Comparison of ENCODE assay signal across 8 cellular contexts in genomic region chr1:226060976-226061792, GRCh38. TPM values are rescaled to one million over a fixed set of nuclear protein-coding genes. Genes with fewer than 3 reads are reported as not detected.
DNase-seq lines count a peak whose midpoint lies in the region; ATAC-seq and TF ChIP-seq lines count a peak whose summit lies in the region.

No MANE protein-coding gene starts in this region.

- peak overlapping the region; percentile 53 for H3K4me2 ChIP-seq in KMS-11

- TF ChIP-seq CTCF in CD8-positive, alpha-beta T cell (IDR thresholded peaks at IDR 0.05): no peak
- TF ChIP-seq CTCF in KMS-11 (conservative IDR thresholded peaks at IDR 0.05; ENCODE audit: low read depth, low read length): no peak
- TF ChIP-seq CTCF in adrenal gland (IDR thresholded peaks at IDR 0.05): no peak
- no peak for TF ChIP-seq CTCF in left lung (IDR thresholded peaks at IDR 0.05)

- no peaks in the 10 kb centered on the region for H3K9me3 Mint-ChIP-seq in CD8-positive, alpha-beta T cell

- CTCF ChIA-PET in CD8-positive, alpha-beta T cell (lab: Charles Lee): interaction anchor here (1.0 to 2.7 kb wide), 5 partner anchors 21 to 74 kb away, joined by 3 to 16 read pairs (median 3); partner anchors contain the start of gene SDE2

- DNase-seq in CD8-positive, alpha-beta T cell: no peak
- DNase-seq in adrenal gland (no peak), left lung (no peak), T1000 (lab: John Stamatoyannopoulos, UW) (no peak), NCI-H524 treated with DMSO at 0.1 percent for 48 hours (lab: John Stamatoyannopoulos, UW) (no peak), cerebellum (ENCODE audit: low spot score) (no peak)

- H3K9me3 ChIP-seq in CD8-positive, alpha-beta T cell (ENCODE audit: low read length): no peaks in the 10 kb centered on the region
- no peaks in the 10 kb centered on the region for H3K9me3 ChIP-seq in adrenal gland (replicated peaks in 1 of 3)
- no peaks in the 10 kb centered on the region for H3K9me3 ChIP-seq in left lung
- H3K9me3 ChIP-seq in thymus (ENCODE audit: control insufficient read depth): no peaks in the 10 kb centered on the region

- H2AFZ ChIP-seq in KMS-11 (ENCODE audit: low read depth): peak overlapping the region; percentile 89

- H3K27me3 ChIP-seq in CD8-positive, alpha-beta T cell (ENCODE audit: insufficient read depth, low read length): no peaks in the 10 kb centered on the region
- H3K27me3 ChIP-seq in KMS-11 (ENCODE audit: insufficient read depth, low read depth) (no peaks in the 10 kb centered on the region), adrenal gland (no peaks in the 10 kb centered on the region), left lung (no peaks in the 10 kb centered on the region), thymus (ENCODE audit: control insufficient read depth, insufficient read depth) (no peaks in the 10 kb centered on the region)

- peak overlapping the region; percentile 90 for H3K9ac ChIP-seq in KMS-11

- peak overlapping the region; percentile 82 for H3K27ac ChIP-seq in CD8-positive, alpha-beta T cell (ENCODE audit: low read depth, low read length)
- H3K27ac ChIP-seq in KMS-11 (peak overlapping the region; percentile 67), adrenal gland (peak overlapping the region; percentile 91 to 99 (median 98)), left lung (peak overlapping the region; percentile 99 to 100), thymus (ENCODE audit: low read depth) (peak overlapping the region; percentile 91)

- peaks cover 29% of the 10 kb centered on the region for H3K4me1 ChIP-seq in CD8-positive, alpha-beta T cell (ENCODE audit: insufficient read depth, low read length)
- H3K4me1 ChIP-seq in KMS-11 (ENCODE audit: low read depth, poor library complexity, severe bottlenecking) (peaks cover 26% of the 10 kb centered on the region), adrenal gland (replicated peaks in 1 of 2) (peaks cover 6 to 29% of the 10 kb centered on the region in 2 donors), left lung (peaks cover 19 to 37% of the 10 kb centered on the region in 2 donors), thymus (ENCODE audit: control insufficient read depth, insufficient read depth, low read length) (peaks cover 13% of the 10 kb centered on the region)

- no peak for TF ChIP-seq POLR2A in adrenal gland (IDR thresholded peaks at IDR 0.05)

- H3K4me3 Mint-ChIP-seq in CD8-positive, alpha-beta T cell: peak overlapping the region; percentile 89

- H3K79me2 ChIP-seq in KMS-11 (ENCODE audit: insufficient read depth, low read depth): peaks cover 36% of the 10 kb centered on the region

- peaks cover 22% of the 10 kb centered on the region for H4K20me1 ChIP-seq in KMS-11 (ENCODE audit: insufficient read depth)

- peaks cover 8% of the 10 kb centered on the region for H3K36me3 ChIP-seq in CD8-positive, alpha-beta T cell (ENCODE audit: insufficient read depth, low read length)
- H3K36me3 ChIP-seq in KMS-11 (ENCODE audit: insufficient read depth) (no peaks in the 10 kb centered on the region; the same call in 1 of the 2 replicates), adrenal gland (replicated peaks in 1 of 2) (peaks cover 0 to 6% of the 10 kb centered on the region in 2 donors), left lung (peaks cover 0 to 12% of the 10 kb centered on the region in 2 donors), thymus (ENCODE audit: control insufficient read depth, insufficient read depth) (peaks cover 7% of the 10 kb centered on the region)

- no peak for ATAC-seq in CD8-positive, alpha-beta T cell
- no peak for ATAC-seq in left lung

- H3K4me1 Mint-ChIP-seq in CD8-positive, alpha-beta T cell (ENCODE audit: low read depth): peaks cover 38% of the 10 kb centered on the region

- peak overlapping the region; percentile 63 for H3K4me3 ChIP-seq in CD8-positive, alpha-beta T cell (ENCODE audit: low read depth, low read length)
- peak overlapping the region; percentile 93 for H3K4me3 ChIP-seq in KMS-11 (IDR thresholded peaks at IDR 0.05; ENCODE audit: insufficient read depth, low read depth, low read length)
- H3K4me3 ChIP-seq in adrenal gland: peak overlapping the region; percentile 37 to 95 (median 55)
- H3K4me3 ChIP-seq in left lung: peak overlapping the region; percentile 66 to 82
- H3K4me3 ChIP-seq in thymus (ENCODE audit: low read length): peak overlapping the region; percentile 98

- intact Hi-C loops in CD8-positive, alpha-beta T cell (cut with DNase I, micrococcal nuclease): loop anchor here (2.0 to 10.0 kb wide), 7 partner anchors 50 to 674 kb away; partner anchors contain the start of genes ACBD3 (in 1 of the 2), ITPKB (in 1 of the 2), LBR (in 1 of the 2) and SRP9 (in 1 of the 2)
- intact Hi-C loops in adrenal gland (cut with DNase I): loop anchor here in 1 of 2 donors (10.0 kb wide), 1 partner anchor 124 kb away; the partner anchor contains the start of gene ACBD3
- intact Hi-C loops in left lung (cut with DNase I): no loop called here

- POLR2A ChIA-PET in CD8-positive, alpha-beta T cell (lab: Charles Lee): interaction anchor here (1.2 to 5.2 kb wide), 15 partner anchors 11 to 1727 kb away, joined by 3 to 195 read pairs (median 14); partner anchors contain the start of genes LBR, SDE2 and SRP9

- peak overlapping the region; percentile 94 for H3K27ac Mint-ChIP-seq in CD8-positive, alpha-beta T cell

- no peaks in the 10 kb centered on the region for H3K27me3 Mint-ChIP-seq in CD8-positive, alpha-beta T cell (ENCODE audit: low read depth)

- 7 to 16% (median 10%) methylated on average over 16 to 19 of the region's 19 CpGs for WGBS in adrenal gland, 4 donors
- 23% methylated on average over 19 of the region's 19 CpGs for WGBS in thymus

- peaks cover 44% of the 10 kb centered on the region for H3K36me3 Mint-ChIP-seq in CD8-positive, alpha-beta T cell

RNA-seq across cellular contexts. Expression of gene H3-3A, which starts 1.3 kb away (rescaled TPM):
- 100 to 1,000 TPM; 439 to 447 TPM for total RNA-seq in CD8-positive, alpha-beta T cell
- total RNA-seq in adrenal gland (100 to 1,000 TPM; 216 to 543 (median 404) TPM), left lung (100 to 1,000 TPM; 444 to 608 TPM), cerebellum (334 TPM)
- polyA plus RNA-seq in adrenal gland (100 to 1,000 TPM; 407 to 772 (median 547) TPM), thymus (1,694 TPM)

Comparison
In these comparisons a context has a peak if more than half of its experiments do, and no peak if none do; other contexts are left out.
1. intact Hi-C loops: an anchor here in CD8-positive, alpha-beta T cell (2.0 to 10.0 kb wide); none called in left lung.